ENCODE assay signal across 9 cellular contexts in the genomic region with DNA sequence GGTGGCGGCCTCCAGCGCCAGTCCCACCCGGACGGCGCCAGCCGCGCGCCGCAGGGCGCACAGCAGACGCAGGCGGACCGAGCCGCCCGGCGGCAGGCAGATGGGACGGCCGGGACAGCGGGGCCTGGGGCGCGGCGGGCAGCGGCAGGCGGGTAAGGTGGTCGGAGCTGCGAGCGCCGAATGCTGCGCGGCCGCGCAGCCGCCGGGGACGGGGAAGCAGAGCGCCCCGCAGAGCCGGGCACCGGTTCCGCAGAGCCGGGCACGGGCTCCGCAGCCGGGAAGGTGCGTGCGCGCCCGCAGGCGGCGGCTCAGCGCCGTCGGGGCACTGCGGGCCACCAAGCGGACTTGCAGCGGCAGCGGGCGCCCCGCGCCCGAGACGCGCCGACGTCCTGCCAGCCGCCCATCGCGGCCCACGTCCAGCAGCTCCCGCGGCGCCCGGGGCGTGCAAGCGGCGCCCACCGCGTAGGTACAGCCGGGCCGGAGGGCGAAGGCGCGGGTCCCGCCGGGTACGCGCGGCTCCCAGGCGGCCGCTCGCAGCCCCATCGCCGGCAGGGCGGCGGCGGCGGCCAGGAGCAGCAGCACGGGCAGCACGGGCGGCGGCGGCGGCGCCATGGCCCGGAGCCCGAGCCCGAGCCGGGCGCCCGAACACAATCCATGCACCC. TPM values are rescaled to one million over a fixed set of nuclear protein-coding genes. Genes with fewer than 3 reads are reported as not detected.
DNase-seq lines count a peak whose midpoint lies in the region; ATAC-seq and TF ChIP-seq lines count a peak whose summit lies in the region.
"Had no signal": no experiment of that assay in that cellular context is flagged by ENCODE, and none has a peak within 500 bp of the region (broad histone marks: within the 10 kb centered on the region; RNA-seq: fewer than 3 reads in every experiment).

No MANE protein-coding gene starts in this region.

- H3K27me3 ChIP-seq in heart left ventricle: peaks cover 0 to 47% (median 11%) of the 10 kb centered on the region in 9 donors
- H3K27me3 ChIP-seq in body of pancreas: peaks cover 0 to 11% of the 10 kb centered on the region in 2 donors
- no peaks in the 10 kb centered on the region for H3K27me3 ChIP-seq in aorta (ENCODE audit: control insufficient read depth in 1 of 2, insufficient read depth in 2 of 2, low read length in 1 of 2)

- peak in 1 of 4 donors; percentile 13 for ATAC-seq in heart left ventricle
- ATAC-seq in left ventricle myocardium superior: no peak
- ATAC-seq in body of pancreas: peak; percentile 25
- ATAC-seq in aorta (ENCODE audit: low FRiP score): no peak

- peak overlapping the region in 3 of 12 donors; percentile 43 to 58 (median 55) for H3K27ac ChIP-seq in heart left ventricle
- no peak overlapping the region for H3K27ac ChIP-seq in body of pancreas
- H3K27ac ChIP-seq in aorta (ENCODE audit: low read depth in 1 of 2, low read length in 2 of 2): no peak overlapping the region

- H3K4me1 ChIP-seq in heart left ventricle (peaks cover 3 to 30% (median 16%) of the 10 kb centered on the region in 12 donors), body of pancreas (peaks cover 18% of the 10 kb centered on the region), aorta (ENCODE audit: control insufficient read depth in 1 of 2, insufficient read depth in 2 of 2, low read length in 2 of 2) (no peaks in the 10 kb centered on the region)

- H3K4me3 ChIP-seq in heart left ventricle: peak overlapping the region in 9 of 12 donors; percentile 31 to 65 (median 57)
- no peak overlapping the region for H3K4me3 ChIP-seq in body of pancreas
- H3K4me3 ChIP-seq in aorta (ENCODE audit: low read length in 2 of 2): peak overlapping the region; percentile 14 to 33

- H3K36me3 ChIP-seq in heart left ventricle: no peaks in the 10 kb centered on the region
- H3K36me3 ChIP-seq in body of pancreas (replicated peaks in 1 of 2; ENCODE audit: insufficient read depth in 1 of 2, low read depth in 2 of 2): no peaks in the 10 kb centered on the region
- no peaks in the 10 kb centered on the region for H3K36me3 ChIP-seq in aorta (ENCODE audit: control insufficient read depth in 1 of 2, insufficient read depth in 2 of 2, low read length in 1 of 2)

- H3K27ac Mint-ChIP-seq in type B pancreatic cell: no peak overlapping the region

- H3K9me3 ChIP-seq in heart left ventricle (no peaks in the 10 kb centered on the region), body of pancreas (no peaks in the 10 kb centered on the region), aorta (ENCODE audit: control insufficient read depth, low read length) (no peaks in the 10 kb centered on the region)

- H3K4me1 Mint-ChIP-seq in type B pancreatic cell (ENCODE audit: unreplicated experiment): peaks cover 16% of the 10 kb centered on the region

- no peak overlapping the region for H3K4me3 Mint-ChIP-seq in type B pancreatic cell

- TF ChIP-seq POLR2A in heart left ventricle (IDR thresholded peaks at IDR 0.05): no peak
- no peak for TF ChIP-seq POLR2A in body of pancreas (IDR thresholded peaks at IDR 0.05)

- H3K27me3 Mint-ChIP-seq in type B pancreatic cell: peaks cover 25% of the 10 kb centered on the region

- DNase-seq in heart left ventricle: no peak
- DNase-seq in left ventricle myocardium superior: no peak
- no peak for DNase-seq in body of pancreas
- peak; percentile 64 for DNase-seq in left kidney (ENCODE audit: low read depth, low spot score)
- DNase-seq in aorta: no peak
- DNase-seq in NCI-H2196 (lab: John Stamatoyannopoulos, UW; ENCODE audit: unreplicated experiment): no peak
- no peak for DNase-seq in medulla oblongata (ENCODE audit: extremely low spot score)
- DNase-seq in type B pancreatic cell (ENCODE audit: extremely low spot score, unreplicated experiment): no peak
- DNase-seq: SHP77 had no signal

- 2 to 3% (median 2%) methylated on average over 9 to 110 of the region's 110 CpGs for WGBS in heart left ventricle, 4 donors
- 3% methylated on average over 37 of the region's 110 CpGs; no CpG with 5 or more reads in 1 of the 2 donors for WGBS in body of pancreas, 2 donors
- 1 to 2% methylated on average over 43 to 110 of the region's 110 CpGs for WGBS in aorta, 2 donors

- intact Hi-C loops in heart left ventricle (cut with DNase I): loop anchor here in 3 of 10 donors (5.0 to 10.0 kb wide), 3 partner anchors 122 to 414 kb away; no protein-coding TSS in a partner anchor
- intact Hi-C loops in left ventricle myocardium superior (cut with micrococcal nuclease): no loop called here
- intact Hi-C loops in body of pancreas (cut with DNase I): loop anchor here (10.0 kb wide), 2 partner anchors 142 to 412 kb away; no protein-coding TSS in a partner anchor
- intact Hi-C loops in aorta (cut with DNase I): no loop called here

- TF ChIP-seq CTCF in heart left ventricle (IDR thresholded peaks at IDR 0.05): no peak
- TF ChIP-seq CTCF in body of pancreas (IDR thresholded peaks at IDR 0.05): no peak
- TF ChIP-seq CTCF in type B pancreatic cell (conservative IDR thresholded peaks at IDR 0.05): no peak

- H3K36me3 Mint-ChIP-seq in type B pancreatic cell: peaks cover 10% of the 10 kb centered on the region

- no peaks in the 10 kb centered on the region for H3K9me3 Mint-ChIP-seq in type B pancreatic cell

RNA-seq across cellular contexts. Expression of a gene that starts 0.7 kb away (rescaled TPM):
- total RNA-seq in heart left ventricle (10 to 100 TPM in 7 of 9 donors, 1 to 10 TPM in 2; 8.1 to 15.8 (median 12.6) TPM), left ventricle myocardium superior (9.7 TPM), body of pancreas (1 to 10 TPM in 1 of 2 donors, under 1 TPM in 1; 0.66 to 3.6 TPM), aorta (1 to 10 TPM; 2.3 to 3.0 TPM), type B pancreatic cell (ENCODE audit: low replicate concordance) (27.8 and 67.1 TPM in 2 replicates)
- polyA plus RNA-seq in heart left ventricle (1 to 10 TPM; 5.9 to 6.9 TPM), aorta (under 1 TPM; 0.15 to 0.38 TPM)

Comparison
In these comparisons a context has a peak if more than half of its experiments do, and no peak if none do; other contexts are left out.
1. H3K4me3 ChIP-seq: peak in heart left ventricle (9 of 12) and aorta (2 of 2); none in body of pancreas (0 of 2).